Comparison of ENCODE assay signal across 8 cellular contexts in genomic region chr3:167740961-167741587, GRCh38. TPM values are rescaled to one million over a fixed set of nuclear protein-coding genes. Genes with fewer than 3 reads are reported as not detected.
DNase-seq lines count a peak whose midpoint lies in the region; ATAC-seq and TF ChIP-seq lines count a peak whose summit lies in the region.

No MANE protein-coding gene starts in this region.

- 49% methylated on average over 2 of the region's 2 CpGs for WGBS in hepatocyte (ENCODE audit: low lambda C conversion rate, missing lambda C conversion rate)

- no peak overlapping the region for H3K4me2 ChIP-seq in hepatocyte

- no peaks in the 10 kb centered on the region for H3K36me3 ChIP-seq in CD4-positive, alpha-beta memory T cell (ENCODE audit: insufficient read depth, low read length)
- H3K36me3 ChIP-seq in hepatocyte (replicated peaks; ENCODE audit: insufficient read depth, low read depth): no peaks in the 10 kb centered on the region

- H3K79me2 ChIP-seq in hepatocyte: peaks cover 18% of the 10 kb centered on the region

- H4K20me1 ChIP-seq in hepatocyte (ENCODE audit: insufficient read depth, poor library complexity, severe bottlenecking): no peaks in the 10 kb centered on the region

- no peaks in the 10 kb centered on the region for H3K9me3 ChIP-seq in CD4-positive, alpha-beta memory T cell (ENCODE audit: control insufficient read depth in 1 of 2, low read length in 2 of 2)
- H3K9me3 ChIP-seq in hepatocyte (ENCODE audit: low read depth): no peaks in the 10 kb centered on the region

- peak in 3 of 5 donors; percentile 6 to 19 (median 13) for DNase-seq in CD4-positive, alpha-beta memory T cell
- peak; percentile 79 for DNase-seq in NAMALWA (ENCODE audit: low spot score)
- DNase-seq in activated T-cell treated with anti-CD3 and anti-CD28 coated beads, Interleukin-2, amount 50 U/mL, for 4 hours: peak; percentile 21
- DNase-seq in hepatocyte (ENCODE audit: low spot score): peak; percentile 58
- no peak for DNase-seq in NCI-H187 (lab: John Stamatoyannopoulos, UW)

- H3K27ac Mint-ChIP-seq in CD4-positive, alpha-beta memory T cell: no peak overlapping the region
- H3K27ac Mint-ChIP-seq in stimulated activated memory B cell treated with anti-CD40 and anti-IgM and Interleukin-4, amounts not matched to agents 10 μg/mL and 1 μg/mL and 100 μg/mL, for 72 hours: no peak overlapping the region

- peaks cover 0 to 4% of the 10 kb centered on the region in 2 donors for H3K36me3 Mint-ChIP-seq in CD4-positive, alpha-beta memory T cell
- H3K36me3 Mint-ChIP-seq in activated T-cell treated with anti-CD3 and anti-CD28 coated beads, Interleukin-2, amount 50 U/mL, for 4 hours (ENCODE audit: insufficient read depth): peaks cover 1% of the 10 kb centered on the region
- H3K36me3 Mint-ChIP-seq in stimulated activated memory B cell treated with anti-CD40 and anti-IgM and Interleukin-4, amounts not matched to agents 10 μg/mL and 1 μg/mL and 100 μg/mL, for 72 hours: peaks cover 7% of the 10 kb centered on the region

- H3K4me1 ChIP-seq in CD4-positive, alpha-beta memory T cell (ENCODE audit: insufficient read depth, low read length): peaks cover 9% of the 10 kb centered on the region
- H3K4me1 ChIP-seq in hepatocyte (ENCODE audit: insufficient read depth): no peaks in the 10 kb centered on the region

- ATAC-seq in GM18508 (IDR thresholded peaks at IDR 0.05; ENCODE audit: insufficient read depth, unreplicated experiment): peak; percentile 85
- ATAC-seq in HG02798 (IDR thresholded peaks at IDR 0.05; ENCODE audit: poor library complexity, unreplicated experiment): peak; percentile 97
- peak; percentile 83 to 85 for ATAC-seq in activated T-cell treated with anti-CD3 and anti-CD28 coated beads, Interleukin-2, amount 50 U/mL, for 4 hours
- peak; percentile 79 for ATAC-seq in stimulated activated memory B cell treated with anti-CD40 and anti-IgM and Interleukin-4, amounts not matched to agents 10 μg/mL and 1 μg/mL and 100 μg/mL, for 72 hours

- intact Hi-C loops in CD4-positive, alpha-beta memory T cell (cut with micrococcal nuclease): loop anchor here (1.0 kb wide), 1 partner anchor 361 kb away; the partner anchor contains the start of gene ZBBX

- CTCF ChIA-PET in CD4-positive, alpha-beta memory T cell (lab: Charles Lee; ENCODE audit: partially characterized antibody): interaction anchor here (0.9 to 2.1 kb wide), 10 partner anchors 9 to 361 kb away, joined by 3 to 9 read pairs (median 5); partner anchors contain the start of gene ZBBX

- H3K4me1 Mint-ChIP-seq in CD4-positive, alpha-beta memory T cell: peaks cover 6 to 16% (median 9%) of the 10 kb centered on the region in 4 donors
- peaks cover 8% of the 10 kb centered on the region for H3K4me1 Mint-ChIP-seq in activated T-cell treated with anti-CD3 and anti-CD28 coated beads, Interleukin-2, amount 50 U/mL, for 4 hours (ENCODE audit: low read depth)
- peaks cover 25% of the 10 kb centered on the region for H3K4me1 Mint-ChIP-seq in stimulated activated memory B cell treated with anti-CD40 and anti-IgM and Interleukin-4, amounts not matched to agents 10 μg/mL and 1 μg/mL and 100 μg/mL, for 72 hours

- no peaks in the 10 kb centered on the region for H3K27me3 ChIP-seq in CD4-positive, alpha-beta memory T cell (ENCODE audit: insufficient read depth, low read length)
- no peaks in the 10 kb centered on the region for H3K27me3 ChIP-seq in hepatocyte

- peak; percentile 47 for TF ChIP-seq CTCF in hepatocyte (IDR thresholded peaks at IDR 0.05; ENCODE audit: poor library complexity)

- no peaks in the 10 kb centered on the region for H3K9me3 Mint-ChIP-seq in CD4-positive, alpha-beta memory T cell
- no peaks in the 10 kb centered on the region for H3K9me3 Mint-ChIP-seq in activated T-cell treated with anti-CD3 and anti-CD28 coated beads, Interleukin-2, amount 50 U/mL, for 4 hours
- no peaks in the 10 kb centered on the region for H3K9me3 Mint-ChIP-seq in stimulated activated memory B cell treated with anti-CD40 and anti-IgM and Interleukin-4, amounts not matched to agents 10 μg/mL and 1 μg/mL and 100 μg/mL, for 72 hours

- no peaks in the 10 kb centered on the region for H3K27me3 Mint-ChIP-seq in CD4-positive, alpha-beta memory T cell
- H3K27me3 Mint-ChIP-seq in activated T-cell treated with anti-CD3 and anti-CD28 coated beads, Interleukin-2, amount 50 U/mL, for 4 hours (ENCODE audit: low read depth): no peaks in the 10 kb centered on the region
- no peaks in the 10 kb centered on the region for H3K27me3 Mint-ChIP-seq in stimulated activated memory B cell treated with anti-CD40 and anti-IgM and Interleukin-4, amounts not matched to agents 10 μg/mL and 1 μg/mL and 100 μg/mL, for 72 hours

- POLR2A ChIA-PET in CD4-positive, alpha-beta memory T cell (lab: Charles Lee; ENCODE audit: partially characterized antibody): no interaction called here

- no peak overlapping the region for H3K4me3 ChIP-seq in CD4-positive, alpha-beta memory T cell (ENCODE audit: low read length in 2 of 2)
- no peak overlapping the region for H3K4me3 ChIP-seq in hepatocyte

- H2AFZ ChIP-seq in hepatocyte: no peak overlapping the region

- H3K9me2 ChIP-seq in hepatocyte (replicated peaks; ENCODE audit: insufficient read depth): no peaks in the 10 kb centered on the region

- H3K27ac ChIP-seq in CD4-positive, alpha-beta memory T cell (ENCODE audit: low read depth, low read length): no peak overlapping the region
- H3K27ac ChIP-seq in hepatocyte: no peak overlapping the region

- no peak overlapping the region for H3K4me3 Mint-ChIP-seq in CD4-positive, alpha-beta memory T cell
- no peak overlapping the region for H3K4me3 Mint-ChIP-seq in activated T-cell treated with anti-CD3 and anti-CD28 coated beads, Interleukin-2, amount 50 U/mL, for 4 hours
- H3K4me3 Mint-ChIP-seq in stimulated activated memory B cell treated with anti-CD40 and anti-IgM and Interleukin-4, amounts not matched to agents 10 μg/mL and 1 μg/mL and 100 μg/mL, for 72 hours: no peak overlapping the region

RNA-seq across cellular contexts. Expression of gene SERPINI1, which starts 5.6 kb away (rescaled TPM):
- total RNA-seq in CD4-positive, alpha-beta memory T cell: 1 to 10 TPM; 4.3 to 4.9 TPM
- polyA plus RNA-seq in CD4-positive, alpha-beta memory T cell: 10 to 100 TPM; 14.7 to 16.9 TPM
- 1 to 10 TPM in 1 of 3 donors, under 1 TPM in 2; 0.63 to 1.4 (median 0.94) TPM for total RNA-seq in activated T-cell treated with anti-CD3 and anti-CD28 coated beads, Interleukin-2, amount 50 U/mL, for 4 hours
- 13.2 and 20.0 TPM in 2 replicates for total RNA-seq in hepatocyte
- polyA plus RNA-seq in hepatocyte: 19.4 and 23.1 TPM in 2 replicates

RNA-seq across cellular contexts. Expression of gene PDCD10, which starts 6.4 kb away (rescaled TPM):
- 10 to 100 TPM; 43.8 to 50.0 TPM for total RNA-seq in CD4-positive, alpha-beta memory T cell
- 100 to 1,000 TPM; 105 to 133 TPM for polyA plus RNA-seq in CD4-positive, alpha-beta memory T cell
- 10 to 100 TPM; 68.2 to 69.5 (median 68.4) TPM for total RNA-seq in activated T-cell treated with anti-CD3 and anti-CD28 coated beads, Interleukin-2, amount 50 U/mL, for 4 hours
- 88.7 and 89.6 TPM in 2 replicates for total RNA-seq in hepatocyte
- polyA plus RNA-seq in hepatocyte: 49.5 and 58.2 TPM in 2 replicates

Comparison
In these comparisons a context has a peak if more than half of its experiments do, and no peak if none do; other contexts are left out.
1. DNase-seq: peak in CD4-positive, alpha-beta memory T cell (3 of 5), NAMALWA (single experiment), activated T-cell treated with anti-CD3 and anti-CD28 coated beads, Interleukin-2, amount 50 U/mL, for 4 hours (single experiment) and hepatocyte (single experiment); none in NCI-H187 (0 of 2).
2. Peak in every context shown above with its lines, with median percentiles within 50 percentile points of each other: ATAC-seq.